ENCODE assay signal across 2 cellular contexts in genomic region chr10:70626056-70626455, GRCh38.
TF ChIP-seq lines count a peak whose summit lies in the region.

No MANE protein-coding gene starts in this region.

TF ChIP-seq in HCT116, 20 proteins besides CTCF, POLR2A, EP300 and RAD21:
- TF ChIP-seq EGR1 (IDR thresholded peaks at IDR 0.05; ENCODE audit: low read depth) (no peak), ZNF274 (IDR thresholded peaks at IDR 0.05; ENCODE audit: low read depth, low read length) (no peak), MAX (IDR thresholded peaks at IDR 0.05) (no peak), ZFX (IDR thresholded peaks at IDR 0.05) (no peak), SRF (IDR thresholded peaks at IDR 0.05; ENCODE audit: low read depth) (no peak), REST (IDR thresholded peaks at IDR 0.05; ENCODE audit: low read depth) (no peak), FOSL1 (IDR thresholded peaks at IDR 0.05; ENCODE audit: low read depth) (no peak), CEBPB (IDR thresholded peaks at IDR 0.05; ENCODE audit: low read depth) (no peak), POLR2AphosphoS5 (IDR thresholded peaks at IDR 0.05; ENCODE audit: low read depth, low read length) (no peak), TCF7L2 (IDR thresholded peaks at IDR 0.05; ENCODE audit: borderline replicate concordance, extremely low read depth, insufficient read depth, insufficient read length) (no peak), SIN3A (IDR thresholded peaks at IDR 0.05; ENCODE audit: low read depth) (no peak), ATF3 (IDR thresholded peaks at IDR 0.05) (no peak), YY1 (IDR thresholded peaks at IDR 0.05; ENCODE audit: extremely low read depth, insufficient replicate concordance, low read depth, low read length) (no peak), CBX3 (IDR thresholded peaks at IDR 0.05; ENCODE audit: low read depth) (no peak)

TF ChIP-seq in K562, 482 proteins besides CTCF, POLR2A, EP300 and RAD21:
- TF ChIP-seq ELK1 (CRISPR knock-in tag; IDR thresholded peaks at IDR 0.05): no peak
- TF ChIP-seq WHSC1 (IDR thresholded peaks at IDR 0.05; ENCODE audit: low read length): no peak
- TF ChIP-seq PCBP1 (IDR thresholded peaks at IDR 0.05; ENCODE audit: low read depth, low read length, poor library complexity, severe bottlenecking): no peak
- no peak for TF ChIP-seq HNRNPL (IDR thresholded peaks at IDR 0.05; ENCODE audit: low read depth, low read length)
- no peak for TF ChIP-seq ZNF274 (IDR thresholded peaks at IDR 0.05; ENCODE audit: borderline replicate concordance, low read depth, low read length)
- TF ChIP-seq PBX2 (CRISPR knock-in tag; IDR thresholded peaks at IDR 0.05; ENCODE audit: low read depth): no peak
- TF ChIP-seq PBX2 (tag; conservative IDR thresholded peaks at IDR 0.05; ENCODE audit: low read depth): 0 out of 2 replicates have a peak, but pooled peaks have one; percentile 42
- no peak for TF ChIP-seq MYNN (IDR thresholded peaks at IDR 0.05)
- TF ChIP-seq MYNN (CRISPR knock-in tag; IDR thresholded peaks at IDR 0.05): no peak
- TF ChIP-seq KDM2B (CRISPR knock-in tag; IDR thresholded peaks at IDR 0.05): no peak
- TF ChIP-seq ETS2 (tag; IDR thresholded peaks at IDR 0.05; ENCODE audit: borderline replicate concordance, poor library complexity, severe bottlenecking): no peak
- TF ChIP-seq NKRF (IDR thresholded peaks at IDR 0.05; ENCODE audit: borderline replicate concordance): no peak
- TF ChIP-seq CAMTA2 (CRISPR knock-in tag; conservative IDR thresholded peaks at IDR 0.05): no peak
- TF ChIP-seq THRAP3 (IDR thresholded peaks at IDR 0.05; ENCODE audit: borderline replicate concordance): no peak
- TF ChIP-seq ATF2 (CRISPR knock-in tag; IDR thresholded peaks at IDR 0.05): no peak
- TF ChIP-seq PPARD (CRISPR knock-in tag; IDR thresholded peaks at IDR 0.05): no peak
- no peak for TF ChIP-seq ZBTB34 (CRISPR knock-in tag; IDR thresholded peaks at IDR 0.05)
- TF ChIP-seq CTBP1 (IDR thresholded peaks at IDR 0.05; ENCODE audit: borderline replicate concordance): no peak
- TF ChIP-seq PKNOX1 (IDR thresholded peaks at IDR 0.05): peak; percentile 72
- no peak for TF ChIP-seq MBD2 (IDR thresholded peaks at IDR 0.05; ENCODE audit: borderline replicate concordance, low read depth)
- TF ChIP-seq TCF3 (CRISPR knock-in tag; IDR thresholded peaks at IDR 0.05): no peak
- no peak for TF ChIP-seq MBD1 (CRISPR knock-in tag; IDR thresholded peaks at IDR 0.05)
- no peak for TF ChIP-seq KDM4B (IDR thresholded peaks at IDR 0.05; ENCODE audit: borderline replicate concordance in 2 of 2, low read depth in 1 of 2)
- no peak for TF ChIP-seq ZBTB1 (CRISPR knock-in tag; IDR thresholded peaks at IDR 0.05; ENCODE audit: borderline replicate concordance, low read depth)
- TF ChIP-seq NR2C2 (CRISPR knock-in tag; IDR thresholded peaks at IDR 0.05): no peak
- TF ChIP-seq NR2C2 (tag; IDR thresholded peaks at IDR 0.05): no peak
- TF ChIP-seq SMAD1 (IDR thresholded peaks at IDR 0.05; ENCODE audit: low read depth, low read length, partially characterized antibody): no peak
- TF ChIP-seq ZBTB5 (IDR thresholded peaks at IDR 0.05): no peak
- peak; percentile 18 for TF ChIP-seq PRDM10 (IDR thresholded peaks at IDR 0.05; ENCODE audit: partially characterized antibody)
- no peak for TF ChIP-seq E2F3 (CRISPR knock-in tag; IDR thresholded peaks at IDR 0.05)
- no peak for TF ChIP-seq CREM (IDR thresholded peaks at IDR 0.05; ENCODE audit: low read depth)
- TF ChIP-seq MEIS2 (IDR thresholded peaks at IDR 0.05; ENCODE audit: partially characterized antibody): peak; percentile 45
- TF ChIP-seq EWSR1 (IDR thresholded peaks at IDR 0.05; ENCODE audit: borderline replicate concordance, low read depth, partially characterized antibody): no peak
- no peak for TF ChIP-seq BDP1 (IDR thresholded peaks at IDR 0.05; ENCODE audit: insufficient read depth, insufficient read length)
- no peak for TF ChIP-seq SAFB2 (IDR thresholded peaks at IDR 0.05; ENCODE audit: borderline replicate concordance, low read depth, low read length, severe bottlenecking)
